In the genomic region with DNA sequence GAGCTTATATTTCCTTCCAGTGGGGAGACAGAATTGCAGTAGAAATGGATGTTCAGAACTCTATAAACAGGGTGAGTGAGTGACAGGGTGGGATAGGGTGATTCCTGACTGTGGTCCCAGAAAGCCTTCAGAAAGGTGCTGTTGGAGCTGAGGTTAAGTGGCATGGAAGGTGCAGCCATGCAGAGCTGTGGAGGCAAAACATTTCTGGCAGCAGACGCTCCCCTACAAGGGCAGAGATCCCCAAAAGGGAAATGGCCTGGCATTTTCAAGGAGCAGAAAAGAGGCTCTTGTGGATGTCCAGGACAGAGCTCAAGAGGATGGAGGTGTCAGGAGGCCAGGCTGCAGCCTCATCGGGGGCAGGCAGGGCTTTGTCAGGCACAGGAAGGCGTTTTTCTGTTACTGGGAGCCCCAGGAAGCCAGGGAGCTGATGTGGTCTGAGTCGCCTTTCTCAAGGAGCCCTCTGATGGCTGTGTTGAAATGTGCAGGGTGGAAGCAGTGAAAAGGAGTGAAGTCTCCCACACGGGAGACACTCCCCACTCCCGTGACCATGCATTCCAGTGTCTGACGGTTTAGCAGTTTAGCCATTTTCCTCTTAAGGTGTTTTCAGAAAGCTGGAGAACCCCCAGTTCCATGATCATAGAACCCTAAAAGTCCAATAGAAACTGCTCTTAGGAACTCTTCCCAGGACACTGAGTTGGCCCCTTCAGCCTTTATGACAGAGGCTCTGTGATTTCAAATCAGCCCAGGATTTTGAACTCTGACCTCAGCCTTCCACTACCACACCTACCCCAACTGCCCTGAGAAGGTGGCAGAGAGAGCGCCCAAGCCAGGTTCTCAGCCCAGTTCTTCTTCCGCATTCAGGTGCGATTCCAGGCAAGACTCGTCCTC, we compare ENCODE assay signal across 8 cellular contexts.
DNase-seq lines count a peak whose midpoint lies in the region; ATAC-seq, FAIRE-seq and TF ChIP-seq lines count a peak whose summit lies in the region.

No MANE protein-coding gene starts in this region.

- BruUV-seq in endothelial cell of umbilical vein (replicated peaks; lab: Mats Ljungman, UMichigan), result no TSS peak

- intact Hi-C loops in endothelial cell of umbilical vein (cut with micrococcal nuclease), result no loop called here

- no peak for ATAC-seq in GM21529 (IDR thresholded peaks at IDR 0.05; ENCODE audit: unreplicated experiment)

- no peak for TF ChIP-seq POLR2A in endothelial cell of umbilical vein (IDR thresholded peaks at IDR 0.05; ENCODE audit: low read depth, low read length)

- no peak overlapping the region for H3K9ac ChIP-seq in endothelial cell of umbilical vein (replicated peaks; ENCODE audit: extremely low read depth, insufficient read depth, low read length)

- H3K4me3 ChIP-seq in endothelial cell of umbilical vein (replicated peaks in 1 of 3; ENCODE audit: insufficient read depth in 1 of 3, low read depth in 1 of 3, low read length in 3 of 3), result no peak overlapping the region
- no peak overlapping the region for H3K4me3 ChIP-seq in osteoblast (ENCODE audit: insufficient read depth, low read length)

- no peaks in the 10 kb centered on the region for H3K4me1 Mint-ChIP-seq in immature natural killer cell

- no peak overlapping the region for H3K27ac Mint-ChIP-seq in immature natural killer cell

- H3K4me3 Mint-ChIP-seq in immature natural killer cell, result no peak overlapping the region

- H3K9me3 Mint-ChIP-seq in immature natural killer cell, result no peaks in the 10 kb centered on the region

- H3K9me3 ChIP-seq in endothelial cell of umbilical vein (replicated peaks; ENCODE audit: control insufficient read depth, insufficient read depth, low read length), result no peaks in the 10 kb centered on the region
- no peaks in the 10 kb centered on the region for H3K9me3 ChIP-seq in osteoblast (ENCODE audit: low read depth, low read length)

- DNase-seq in GF-D8 (lab: John Stamatoyannopoulos, UW) (peak; percentile 23), NCI-H69 (lab: John Stamatoyannopoulos, UW) (peak; percentile 10), endothelial cell of umbilical vein (ENCODE audit: low read depth, low spot score) (peak; percentile 21), osteoblast (ENCODE audit: insufficient read length, low spot score, missing footprints) (peak; percentile 95), immature natural killer cell (no peak), NCI-H446 treated with DMSO at 0.1 percent for 48 hours (lab: John Stamatoyannopoulos, UW) (no peak)
- DNase-seq in activated naive CD4-positive, alpha-beta T cell treated with anti-CD3 and anti-CD28 coated beads, Interleukin-2, amount 50 U/mL, for 16 hours, result no peak

- no peak overlapping the region for H2AFZ ChIP-seq in endothelial cell of umbilical vein (ENCODE audit: low read depth, low read length)
- H2AFZ ChIP-seq in osteoblast (ENCODE audit: low read length), result peak overlapping the region; percentile 59

- H3K9me1 ChIP-seq in endothelial cell of umbilical vein (replicated peaks; ENCODE audit: control insufficient read depth, extremely low read depth, insufficient read depth, low read length), result no peaks in the 10 kb centered on the region

- dilution Hi-C loops in endothelial cell of umbilical vein (cut with MboI; ENCODE audit: extremely low pct_ligation_motif_present, low sequenced_read_pairs), result no loop called here

- TF ChIP-seq CTCF in endothelial cell of umbilical vein (IDR thresholded peaks at IDR 0.05; ENCODE audit: extremely low read depth in 1 of 2, insufficient read depth in 1 of 2, low read depth in 1 of 2, low read length in 2 of 2), result peak in 1 of 2 donors; percentile 3
- TF ChIP-seq CTCF in osteoblast (IDR thresholded peaks at IDR 0.05; ENCODE audit: extremely low read depth, low read depth, low read length), result peak; percentile 15

- no peaks in the 10 kb centered on the region for H4K20me1 ChIP-seq in endothelial cell of umbilical vein (replicated peaks; ENCODE audit: control insufficient read depth, extremely low read depth, insufficient read depth, low read length)
- no peaks in the 10 kb centered on the region for H4K20me1 ChIP-seq in osteoblast (ENCODE audit: insufficient read depth, low read length)

- H3K4me1 ChIP-seq in endothelial cell of umbilical vein (ENCODE audit: control insufficient read depth, extremely low read depth, insufficient read depth, low read length) (peaks cover 6% of the 10 kb centered on the region), osteoblast (ENCODE audit: insufficient read depth, low read length) (peaks cover 3% of the 10 kb centered on the region)

- no peaks in the 10 kb centered on the region for H3K79me2 ChIP-seq in endothelial cell of umbilical vein (ENCODE audit: control insufficient read depth, insufficient read depth, low read length)
- H3K79me2 ChIP-seq in osteoblast (ENCODE audit: insufficient read depth, low read length), result no peaks in the 10 kb centered on the region

- H3K27ac ChIP-seq in endothelial cell of umbilical vein (ENCODE audit: insufficient read depth, low read depth, low read length) (no peak overlapping the region), osteoblast (ENCODE audit: low read depth, low read length) (no peak overlapping the region)

- CTCF ChIA-PET in endothelial cell of umbilical vein (lab: Charles Lee), result interaction anchor here (0.6 to 2.9 kb wide), 8 partner anchors 9 to 307 kb away, joined by 3 to 10 read pairs (median 4); no protein-coding TSS in a partner anchor

- FAIRE-seq in endothelial cell of umbilical vein (lab: Jason Lieb, UNC), result peak; percentile 76

- H3K36me3 ChIP-seq in endothelial cell of umbilical vein (ENCODE audit: control insufficient read depth in 2 of 2, extremely low read depth in 1 of 2, insufficient read depth in 2 of 2, low read length in 2 of 2), result no peaks in the 10 kb centered on the region
- no peaks in the 10 kb centered on the region for H3K36me3 ChIP-seq in osteoblast (ENCODE audit: insufficient read depth, low read length)

- H3K4me2 ChIP-seq in endothelial cell of umbilical vein (ENCODE audit: insufficient read depth, low read length) (no peak overlapping the region), osteoblast (ENCODE audit: insufficient read depth, low read length) (no peak overlapping the region)

- peaks cover 3 to 5% (median 4%) of the 10 kb centered on the region in 3 donors for H3K27me3 Mint-ChIP-seq in immature natural killer cell (ENCODE audit: low read depth in 3 of 3)

- POLR2A ChIA-PET in endothelial cell of umbilical vein (lab: Charles Lee), result interaction anchor here (0.6 kb wide), 1 partner anchor 14 kb away, joined by 7 read pairs; no protein-coding TSS in a partner anchor

- H3K36me3 Mint-ChIP-seq in immature natural killer cell, result no peaks in the 10 kb centered on the region

- H3K27me3 ChIP-seq in endothelial cell of umbilical vein (ENCODE audit: control insufficient read depth in 2 of 2, insufficient read depth in 2 of 2, low read length in 2 of 2) (no peaks in the 10 kb centered on the region), osteoblast (ENCODE audit: insufficient read depth, low read length) (peaks cover 14% of the 10 kb centered on the region)

TF ChIP-seq in endothelial cell of umbilical vein, 7 proteins besides CTCF, POLR2A, EP300 and RAD21:
- no peak for TF ChIP-seq FOS (IDR thresholded peaks at IDR 0.05; ENCODE audit: borderline replicate concordance, insufficient read depth, low read length)
- TF ChIP-seq, protein P1, sequence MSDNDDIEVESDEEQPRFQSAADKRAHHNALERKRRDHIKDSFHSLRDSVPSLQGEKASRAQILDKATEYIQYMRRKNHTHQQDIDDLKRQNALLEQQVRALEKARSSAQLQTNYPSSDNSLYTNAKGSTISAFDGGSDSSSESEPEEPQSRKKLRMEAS (IDR thresholded peaks at IDR 0.05; ENCODE audit: insufficient read depth, insufficient read length), result no peak
- no peak for TF ChIP-seq POLR2AphosphoS5 (IDR thresholded peaks at IDR 0.05; ENCODE audit: insufficient read depth, low read depth, low read length)
- TF ChIP-seq JUN (IDR thresholded peaks at IDR 0.05; ENCODE audit: borderline replicate concordance, insufficient read depth, insufficient read length, low read depth), result no peak
- TF ChIP-seq MYC (IDR thresholded peaks at IDR 0.05; ENCODE audit: low read depth, low read length), result no peak
- no peak for TF ChIP-seq EZH2 (IDR thresholded peaks at IDR 0.05; ENCODE audit: borderline replicate concordance, low read depth, low read length, severe bottlenecking)
- TF ChIP-seq GATA2 (IDR thresholded peaks at IDR 0.05; ENCODE audit: insufficient read depth, insufficient read length, low read depth, low read length), result no peak

Comparison
In these comparisons a context has a peak if more than half of its experiments do, and no peak if none do; other contexts are left out.
1. DNase-seq: peak in GF-D8 (single experiment), NCI-H69 (single experiment), endothelial cell of umbilical vein (single experiment) and osteoblast (single experiment); none in immature natural killer cell (0 of 3), NCI-H446 treated with DMSO at 0.1 percent for 48 hours (single experiment) and activated naive CD4-positive, alpha-beta T cell treated with anti-CD3 and anti-CD28 coated beads, Interleukin-2, amount 50 U/mL, for 16 hours (single experiment).